In genomic region chr21:36388835-36389234, GRCh38 we compare ENCODE assay signal across 1 cellular context.
TF ChIP-seq lines count a peak whose summit lies in the region.

No MANE protein-coding gene starts in this region.

TF ChIP-seq in K562, 482 proteins besides CTCF, POLR2A, EP300 and RAD21:
- TF ChIP-seq, protein P1, sequence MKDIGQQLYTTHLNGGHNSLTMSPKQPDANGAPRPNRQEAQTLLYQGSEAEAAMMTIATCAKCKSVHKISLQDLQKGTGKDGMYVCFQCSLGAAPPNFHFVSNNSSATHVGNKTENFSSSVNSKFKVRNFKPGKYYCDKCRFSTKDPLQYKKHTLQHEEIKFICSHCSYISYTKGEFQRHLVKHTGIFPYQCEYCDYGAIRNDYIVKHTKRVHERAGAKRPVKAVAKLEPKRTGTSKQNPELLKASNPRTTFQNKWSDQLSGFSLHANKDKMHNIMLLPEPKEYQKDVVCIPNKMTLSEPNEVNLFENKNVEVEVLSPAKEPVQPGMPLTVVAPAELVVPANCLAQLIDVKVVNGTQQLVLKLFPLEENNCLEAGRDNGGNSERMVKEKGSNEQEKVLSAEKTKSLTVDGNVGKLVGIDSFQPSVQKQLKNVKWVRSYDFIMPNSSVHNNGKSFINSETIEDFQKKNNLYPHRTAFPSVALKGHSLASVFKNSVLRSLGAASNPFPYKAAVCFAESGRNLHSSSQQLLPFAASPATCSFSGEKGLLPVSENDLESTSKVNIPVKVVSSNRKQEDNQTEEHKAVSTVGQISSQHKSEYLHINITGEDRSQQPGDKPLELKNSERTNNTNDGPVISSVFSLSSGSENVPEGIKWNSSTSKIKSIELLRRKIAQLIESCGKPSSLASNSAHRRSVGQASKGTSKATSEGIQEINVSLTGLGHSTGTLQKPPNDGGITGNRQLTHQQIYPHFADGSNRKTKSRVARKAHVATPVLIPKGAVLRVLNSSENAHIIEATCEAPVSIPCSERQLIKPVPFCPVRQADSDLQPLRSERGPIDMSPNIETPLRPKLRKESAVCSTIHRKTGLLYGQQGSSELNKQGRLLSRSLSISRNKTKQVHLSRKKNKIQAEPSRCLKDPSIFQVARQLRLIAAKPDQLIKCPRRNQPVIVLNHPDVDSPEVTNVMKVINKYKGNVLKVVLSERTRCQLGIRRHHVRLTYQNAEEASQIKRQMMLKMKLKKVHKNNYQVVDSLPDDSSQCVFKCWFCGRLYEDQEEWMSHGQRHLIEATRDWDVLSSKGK (CRISPR knock-in tag; IDR thresholded peaks at IDR 0.05) = no peak
- TF ChIP-seq PHB2 (IDR thresholded peaks at IDR 0.05; ENCODE audit: low read depth) (no peak), SLC30A9 (CRISPR knock-in tag; IDR thresholded peaks at IDR 0.05) (no peak), ZNF431 (CRISPR knock-in tag; IDR thresholded peaks at IDR 0.05) (no peak), BACH1 (tag; IDR thresholded peaks at IDR 0.05) (no peak), FOXP1 (CRISPR knock-in tag; IDR thresholded peaks at IDR 0.05) (no peak), THRAP3 (IDR thresholded peaks at IDR 0.05; ENCODE audit: borderline replicate concordance) (no peak), SMARCC2 (IDR thresholded peaks at IDR 0.05; ENCODE audit: low read depth) (no peak), TRIM28 (IDR thresholded peaks at IDR 0.05) (no peak), RBM15 (IDR thresholded peaks at IDR 0.05; ENCODE audit: insufficient read depth, low read length) (no peak), SAFB2 (IDR thresholded peaks at IDR 0.05; ENCODE audit: borderline replicate concordance, low read depth, low read length, severe bottlenecking) (no peak), SNIP1 (IDR thresholded peaks at IDR 0.05; ENCODE audit: low read depth) (no peak), ZNF143 (CRISPR knock-in tag; IDR thresholded peaks at IDR 0.05) (no peak), NFE2L1 (tag; IDR thresholded peaks at IDR 0.05; ENCODE audit: borderline replicate concordance, low read depth) (no peak), PPARD (CRISPR knock-in tag; IDR thresholded peaks at IDR 0.05) (no peak), EHMT2 (IDR thresholded peaks at IDR 0.05) (no peak)
- TF ChIP-seq, protein P2, sequence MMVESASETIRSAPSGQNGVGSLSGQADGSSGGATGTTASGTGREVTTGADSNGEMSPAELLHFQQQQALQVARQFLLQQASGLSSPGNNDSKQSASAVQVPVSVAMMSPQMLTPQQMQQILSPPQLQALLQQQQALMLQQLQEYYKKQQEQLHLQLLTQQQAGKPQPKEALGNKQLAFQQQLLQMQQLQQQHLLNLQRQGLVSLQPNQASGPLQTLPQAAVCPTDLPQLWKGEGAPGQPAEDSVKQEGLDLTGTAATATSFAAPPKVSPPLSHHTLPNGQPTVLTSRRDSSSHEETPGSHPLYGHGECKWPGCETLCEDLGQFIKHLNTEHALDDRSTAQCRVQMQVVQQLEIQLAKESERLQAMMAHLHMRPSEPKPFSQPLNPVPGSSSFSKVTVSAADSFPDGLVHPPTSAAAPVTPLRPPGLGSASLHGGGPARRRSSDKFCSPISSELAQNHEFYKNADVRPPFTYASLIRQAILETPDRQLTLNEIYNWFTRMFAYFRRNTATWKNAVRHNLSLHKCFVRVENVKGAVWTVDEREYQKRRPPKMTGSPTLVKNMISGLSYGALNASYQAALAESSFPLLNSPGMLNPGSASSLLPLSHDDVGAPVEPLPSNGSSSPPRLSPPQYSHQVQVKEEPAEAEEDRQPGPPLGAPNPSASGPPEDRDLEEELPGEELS (CRISPR knock-in tag; IDR thresholded peaks at IDR 0.05; ENCODE audit: borderline replicate concordance) = no peak
- TF ChIP-seq, protein P3, sequence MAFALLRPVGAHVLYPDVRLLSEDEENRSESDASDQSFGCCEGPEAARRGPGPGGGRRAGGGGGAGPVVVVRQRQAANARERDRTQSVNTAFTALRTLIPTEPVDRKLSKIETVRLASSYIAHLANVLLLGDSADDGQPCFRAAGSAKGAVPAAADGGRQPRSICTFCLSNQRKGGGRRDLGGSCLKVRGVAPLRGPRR (CRISPR knock-in tag; IDR thresholded peaks at IDR 0.05) = no peak
- TF ChIP-seq, protein P4, sequence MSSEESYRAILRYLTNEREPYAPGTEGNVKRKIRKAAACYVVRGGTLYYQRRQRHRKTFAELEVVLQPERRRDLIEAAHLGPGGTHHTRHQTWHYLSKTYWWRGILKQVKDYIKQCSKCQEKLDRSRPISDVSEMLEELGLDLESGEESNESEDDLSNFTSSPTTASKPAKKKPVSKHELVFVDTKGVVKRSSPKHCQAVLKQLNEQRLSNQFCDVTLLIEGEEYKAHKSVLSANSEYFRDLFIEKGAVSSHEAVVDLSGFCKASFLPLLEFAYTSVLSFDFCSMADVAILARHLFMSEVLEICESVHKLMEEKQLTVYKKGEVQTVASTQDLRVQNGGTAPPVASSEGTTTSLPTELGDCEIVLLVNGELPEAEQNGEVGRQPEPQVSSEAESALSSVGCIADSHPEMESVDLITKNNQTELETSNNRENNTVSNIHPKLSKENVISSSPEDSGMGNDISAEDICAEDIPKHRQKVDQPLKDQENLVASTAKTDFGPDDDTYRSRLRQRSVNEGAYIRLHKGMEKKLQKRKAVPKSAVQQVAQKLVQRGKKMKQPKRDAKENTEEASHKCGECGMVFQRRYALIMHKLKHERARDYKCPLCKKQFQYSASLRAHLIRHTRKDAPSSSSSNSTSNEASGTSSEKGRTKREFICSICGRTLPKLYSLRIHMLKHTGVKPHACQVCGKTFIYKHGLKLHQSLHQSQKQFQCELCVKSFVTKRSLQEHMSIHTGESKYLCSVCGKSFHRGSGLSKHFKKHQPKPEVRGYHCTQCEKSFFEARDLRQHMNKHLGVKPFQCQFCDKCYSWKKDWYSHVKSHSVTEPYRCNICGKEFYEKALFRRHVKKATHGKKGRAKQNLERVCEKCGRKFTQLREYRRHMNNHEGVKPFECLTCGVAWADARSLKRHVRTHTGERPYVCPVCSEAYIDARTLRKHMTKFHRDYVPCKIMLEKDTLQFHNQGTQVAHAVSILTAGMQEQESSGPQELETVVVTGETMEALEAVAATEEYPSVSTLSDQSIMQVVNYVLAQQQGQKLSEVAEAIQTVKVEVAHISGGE (CRISPR knock-in tag; IDR thresholded peaks at IDR 0.05) = no peak
- TF ChIP-seq, protein P5, sequence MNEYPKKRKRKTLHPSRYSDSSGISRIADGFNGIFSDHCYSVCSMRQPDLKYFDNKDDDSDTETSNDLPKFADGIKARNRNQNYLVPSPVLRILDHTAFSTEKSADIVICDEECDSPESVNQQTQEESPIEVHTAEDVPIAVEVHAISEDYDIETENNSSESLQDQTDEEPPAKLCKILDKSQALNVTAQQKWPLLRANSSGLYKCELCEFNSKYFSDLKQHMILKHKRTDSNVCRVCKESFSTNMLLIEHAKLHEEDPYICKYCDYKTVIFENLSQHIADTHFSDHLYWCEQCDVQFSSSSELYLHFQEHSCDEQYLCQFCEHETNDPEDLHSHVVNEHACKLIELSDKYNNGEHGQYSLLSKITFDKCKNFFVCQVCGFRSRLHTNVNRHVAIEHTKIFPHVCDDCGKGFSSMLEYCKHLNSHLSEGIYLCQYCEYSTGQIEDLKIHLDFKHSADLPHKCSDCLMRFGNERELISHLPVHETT (CRISPR knock-in tag; conservative IDR thresholded peaks at IDR 0.05 in 1 of 2, IDR thresholded peaks at IDR 0.05 in 1 of 2) = no peak
TF ChIP-seq in K562: peak in this region for 0.
